ENCODE assay signal across 19 cellular contexts in genomic region chr17:77619851-77620250, GRCh38.
DNase-seq lines count a peak whose midpoint lies in the region; ATAC-seq, FAIRE-seq and TF ChIP-seq lines count a peak whose summit lies in the region.
"Had no signal": no experiment of that assay in that cellular context is flagged by ENCODE, and none has a peak within 500 bp of the region (broad histone marks: within the 10 kb centered on the region; RNA-seq: fewer than 3 reads in every experiment).

No MANE protein-coding gene starts in this region.

- H3K36me3 ChIP-seq in keratinocyte (ENCODE audit: control insufficient read depth in 2 of 2, extremely low read depth in 1 of 2, insufficient read depth in 2 of 2, low read length in 2 of 2) (no peaks in the 10 kb centered on the region), right atrium auricular region (no peaks in the 10 kb centered on the region), testis (ENCODE audit: low read depth, missing control alignments) (no peaks in the 10 kb centered on the region)
- H3K36me3 ChIP-seq: esophagus muscularis mucosa, left ventricle myocardium inferior had no signal

- FAIRE-seq in A549 (lab: Jason Lieb, UNC): peak; percentile 46
- no peak for FAIRE-seq in keratinocyte (lab: Jason Lieb, UNC)
- FAIRE-seq: A204.1, G401.6, GM12892 had no signal

- no peaks in the 10 kb centered on the region for H3K27me3 ChIP-seq in keratinocyte (ENCODE audit: control insufficient read depth, extremely low read depth, insufficient read depth, low read length)
- H3K27me3 ChIP-seq in right atrium auricular region: no peaks in the 10 kb centered on the region
- no peaks in the 10 kb centered on the region for H3K27me3 ChIP-seq in testis
- H3K27me3 ChIP-seq: esophagus muscularis mucosa had no signal

- H3K4me3 ChIP-seq in A549: no peak overlapping the region
- no peak overlapping the region for H3K4me3 ChIP-seq in cardiac fibroblast (replicated peaks in 1 of 2; ENCODE audit: low read depth in 2 of 2, low read length in 2 of 2)
- no peak overlapping the region for H3K4me3 ChIP-seq in keratinocyte (ENCODE audit: control insufficient read depth in 2 of 3, extremely low read depth in 1 of 3, insufficient read depth in 2 of 3, low read depth in 1 of 3, low read length in 3 of 3)
- no peak overlapping the region for H3K4me3 ChIP-seq in right atrium auricular region
- H3K4me3 ChIP-seq in testis: no peak overlapping the region
- H3K4me3 ChIP-seq: esophagus muscularis mucosa, left ventricle myocardium inferior had no signal

- DNase-seq in A549 (ENCODE audit: low read depth in 1 of 2, low spot score in 1 of 2): peak in 1 of 2 experiments; percentile 45
- DNase-seq in LHCN-M2 (ENCODE audit: low read depth): peak; percentile 62
- peak; percentile 58 to 70 for DNase-seq in cardiac fibroblast (ENCODE audit: low read depth in 2 of 2)
- peak; percentile 5 for DNase-seq in keratinocyte (ENCODE audit: low read depth, low spot score)
- DNase-seq in Right ventricle myocardium superior: no peak
- DNase-seq in right atrium auricular region (ENCODE audit: low spot score): no peak
- no peak for DNase-seq in testis
- DNase-seq: activated CD8-positive, alpha-beta T cell treated with anti-CD3 and anti-CD28 coated beads for 36 hours; left ventricle myocardium inferior; NCI-H1436; stimulated activated CD4-positive, alpha-beta T cell treated with anti-CD3 and anti-CD28 coated beads, Interleukin-12 subunit alpha, Interleukin-12 subunit beta, amount 100 ng/mL, for 4 hours; stimulated activated naive CD8-positive, alpha-beta T cell treated with anti-CD3 and anti-CD28 coated beads, Interleukin-15, Interleukin-2, amounts not matched to agents 100 U/mL and 50 U/mL, for 24 hours had no signal

- TF ChIP-seq POLR2A in A549 (IDR thresholded peaks at IDR 0.05; ENCODE audit: low read length) (no peak), testis (IDR thresholded peaks at IDR 0.05) (no peak)

- no peak for TF ChIP-seq RAD21 in A549 (conservative IDR thresholded peaks at IDR 0.05 in 1 of 2, IDR thresholded peaks at IDR 0.05 in 1 of 2)

- intact Hi-C loops in Right ventricle myocardium superior (cut with DNase I) (no loop called here), testis (cut with DNase I; ENCODE audit: low total_unique reads) (no loop called here)

- dilution Hi-C loops in keratinocyte (cut with MboI; ENCODE audit: extremely low pct_ligation_motif_present, low sequenced_read_pairs): no loop called here

- no peak overlapping the region for H2AFZ ChIP-seq in keratinocyte (ENCODE audit: control insufficient read depth, low read length)
- H2AFZ ChIP-seq: parathyroid adenoma had no signal

- H3K9ac ChIP-seq in keratinocyte (ENCODE audit: control insufficient read depth, extremely low read depth, insufficient read depth, low read length): no peak overlapping the region
- H3K9ac ChIP-seq: parathyroid adenoma had no signal

- H3K4me1 ChIP-seq in A549 (peaks cover 51% of the 10 kb centered on the region), keratinocyte (ENCODE audit: control insufficient read depth, extremely low read depth, insufficient read depth, low read length) (peaks cover 10% of the 10 kb centered on the region), right atrium auricular region (peaks cover 0 to 10% of the 10 kb centered on the region in 2 donors), testis (peaks cover 4% of the 10 kb centered on the region)
- H3K4me1 ChIP-seq: parathyroid adenoma had no signal

- ATAC-seq in A549 (no peak), HG03045 (IDR thresholded peaks at IDR 0.05; ENCODE audit: unreplicated experiment) (no peak), Right ventricle myocardium superior (ENCODE audit: poor library complexity) (no peak)
- ATAC-seq: activated CD8-positive, alpha-beta T cell treated with anti-CD3 and anti-CD28 coated beads for 36 hours; stimulated activated naive CD8-positive, alpha-beta T cell treated with anti-CD3 and anti-CD28 coated beads, Interleukin-15, Interleukin-2, amounts not matched to agents 100 U/mL and 50 U/mL, for 24 hours; WTC11 had no signal

- H3K9me3 ChIP-seq in A549 (peaks cover 21% of the 10 kb centered on the region), keratinocyte (ENCODE audit: control insufficient read depth, low read depth, low read length) (no peaks in the 10 kb centered on the region), right atrium auricular region (no peaks in the 10 kb centered on the region), testis (no peaks in the 10 kb centered on the region)
- H3K9me3 ChIP-seq: esophagus muscularis mucosa, left ventricle myocardium inferior had no signal

- no peaks in the 10 kb centered on the region for H3K9me1 ChIP-seq in keratinocyte (ENCODE audit: control insufficient read depth, extremely low read depth, insufficient read depth, low read length)

- WGBS in A549 (ENCODE audit: missing lambda C conversion rate): 46% methylated on average over 5 of the region's 5 CpGs
- WGBS in testis, 2 donors: 87 to 93% methylated on average over 5 of the region's 5 CpGs

- no peaks in the 10 kb centered on the region for H3K79me2 ChIP-seq in keratinocyte (ENCODE audit: control insufficient read depth, insufficient read depth, low read length)
- H3K79me2 ChIP-seq: parathyroid adenoma had no signal

- H4K20me1 ChIP-seq in keratinocyte (ENCODE audit: control insufficient read depth, extremely low read depth, insufficient read depth, low read length): no peaks in the 10 kb centered on the region

- CTCF ChIA-PET in A549 (lab: Yijun Ruan, JAX): interaction anchor here (1.5 to 3.3 kb wide), 2 partner anchors 25 to 77 kb away, joined by 5 to 13 read pairs; no protein-coding TSS in a partner anchor

- POLR2A ChIA-PET in A549 (lab: Yijun Ruan, JAX): interaction anchor here (2.3 kb wide), 1 partner anchor 339 kb away, joined by 8 read pairs; the partner anchor contains the start of gene TNRC6C

- H3K4me2 ChIP-seq in A549 (no peak overlapping the region), keratinocyte (ENCODE audit: control insufficient read depth, extremely low read depth, insufficient read depth, low read depth, low read length) (no peak overlapping the region)

- H3K27ac ChIP-seq in A549 (peak overlapping the region; percentile 84 to 95), keratinocyte (ENCODE audit: control insufficient read depth, insufficient read depth, low read length) (no peak overlapping the region), right atrium auricular region (no peak overlapping the region), testis (no peak overlapping the region)
- H3K27ac ChIP-seq: left ventricle myocardium inferior, parathyroid adenoma had no signal

- TF ChIP-seq CTCF in A549 (IDR thresholded peaks at IDR 0.05) (no peak), cardiac fibroblast (IDR thresholded peaks at IDR 0.05; ENCODE audit: low read depth, low read length) (no peak), keratinocyte (optimal IDR thresholded peaks at IDR 0.05 in 1 of 3, IDR thresholded peaks at IDR 0.05 in 1 of 3, conservative IDR thresholded peaks at IDR 0.05 in 1 of 3; ENCODE audit: extremely low read depth in 1 of 3, insufficient read depth in 2 of 3, low read length in 3 of 3) (no peak), right atrium auricular region (IDR thresholded peaks at IDR 0.05) (no peak), testis (IDR thresholded peaks at IDR 0.05) (no peak)

- no peak for TF ChIP-seq EP300 in A549 (IDR thresholded peaks at IDR 0.05)

TF ChIP-seq in A549, 52 proteins besides CTCF, POLR2A, EP300 and RAD21:
- TF ChIP-seq CBX8 (IDR thresholded peaks at IDR 0.05): no peak
- peak; percentile 13; the same call in 1 of the 2 replicates for TF ChIP-seq MAX (IDR thresholded peaks at IDR 0.05)

Comparison
In these comparisons a context has a peak if more than half of its experiments do, and no peak if none do; other contexts are left out.
1. DNase-seq: peak in LHCN-M2 (single experiment), cardiac fibroblast (2 of 2) and keratinocyte (single experiment); none in Right ventricle myocardium superior (single experiment), right atrium auricular region (single experiment) and testis (single experiment).
2. H3K27ac ChIP-seq: peak in A549 (2 of 2); none in keratinocyte (single experiment), right atrium auricular region (0 of 2) and testis (0 of 2).